In genomic region chr1:232597721-232598120, GRCh38 we compare ENCODE assay signal across 12 cellular contexts. TPM values are rescaled to one million over a fixed set of nuclear protein-coding genes. Genes with fewer than 3 reads are reported as not detected.
DNase-seq lines count a peak whose midpoint lies in the region; ATAC-seq and TF ChIP-seq lines count a peak whose summit lies in the region.
"Had no signal": no experiment of that assay in that cellular context is flagged by ENCODE, and none has a peak within 500 bp of the region (broad histone marks: within the 10 kb centered on the region; RNA-seq: fewer than 3 reads in every experiment).

No MANE protein-coding gene starts in this region.

- H3K27ac Mint-ChIP-seq in CD4-positive, alpha-beta T cell, result peak overlapping the region; percentile 18

- CTCF ChIA-PET in CD4-positive, alpha-beta T cell (lab: Charles Lee), result interaction anchor here (1.1 kb wide), 1 partner anchor 30 kb away, joined by 3 read pairs; no protein-coding TSS in a partner anchor

- H3K36me3 ChIP-seq in Loucy (ENCODE audit: insufficient read depth, low read length) (no peaks in the 10 kb centered on the region), sigmoid colon (no peaks in the 10 kb centered on the region)

- peaks cover 79% of the 10 kb centered on the region for H3K79me2 ChIP-seq in Loucy (ENCODE audit: insufficient read depth, low read length)

- POLR2A ChIA-PET in CD4-positive, alpha-beta T cell (lab: Charles Lee), result interaction anchor here (0.7 to 1.4 kb wide), 3 partner anchors 20 to 1639 kb away, joined by 3 to 4 read pairs (median 3); no protein-coding TSS in a partner anchor

- peaks cover 22% of the 10 kb centered on the region for H3K4me1 Mint-ChIP-seq in CD4-positive, alpha-beta T cell (ENCODE audit: low read depth)

- no peaks in the 10 kb centered on the region for H3K9me3 Mint-ChIP-seq in CD4-positive, alpha-beta T cell

- H3K4me3 ChIP-seq in Loucy (ENCODE audit: low read length, poor library complexity, severe bottlenecking) (no peak overlapping the region), sigmoid colon (no peak overlapping the region)
- H3K4me3 ChIP-seq: body of pancreas had no signal

- H3K27me3 Mint-ChIP-seq in CD4-positive, alpha-beta T cell, result no peaks in the 10 kb centered on the region
- H3K27me3 Mint-ChIP-seq: naive thymus-derived CD4-positive, alpha-beta T cell had no signal

- H3K4me1 ChIP-seq in Loucy (ENCODE audit: insufficient read depth, low read length, poor library complexity, severe bottlenecking), result peaks cover 57% of the 10 kb centered on the region
- H3K4me1 ChIP-seq in sigmoid colon, result peaks cover 0 to 53% (median 9%) of the 10 kb centered on the region in 4 donors

- H4K20me1 ChIP-seq in Loucy (ENCODE audit: insufficient read depth, low read length, poor library complexity, severe bottlenecking), result no peaks in the 10 kb centered on the region

- H3K36me3 Mint-ChIP-seq in CD4-positive, alpha-beta T cell (ENCODE audit: low read depth), result no peaks in the 10 kb centered on the region

- no peak overlapping the region for H3K4me2 ChIP-seq in Loucy (ENCODE audit: low read depth, low read length, poor library complexity, severe bottlenecking)

- TF ChIP-seq CTCF in CD4-positive, alpha-beta T cell (IDR thresholded peaks at IDR 0.05), result no peak
- TF ChIP-seq CTCF in Loucy (conservative IDR thresholded peaks at IDR 0.05; ENCODE audit: low read length) (no peak), sigmoid colon (IDR thresholded peaks at IDR 0.05) (no peak)

- in situ Hi-C loops in G401 (cut with HindIII; ENCODE audit: low sequenced_read_pairs), result no loop called here

- H3K27me3 ChIP-seq in CD4-positive, alpha-beta T cell (ENCODE audit: control insufficient read depth, insufficient read depth, low read length), result no peaks in the 10 kb centered on the region
- H3K27me3 ChIP-seq in Loucy (ENCODE audit: insufficient read depth, low read length, poor library complexity, severe bottlenecking), result no peaks in the 10 kb centered on the region
- no peaks in the 10 kb centered on the region for H3K27me3 ChIP-seq in sigmoid colon
- H3K27me3 ChIP-seq: body of pancreas had no signal

- DNase-seq in CD4-positive, alpha-beta T cell, result no peak
- DNase-seq in sigmoid colon, result no peak
- DNase-seq in NCI-H1092 (lab: John Stamatoyannopoulos, UW), result no peak
- DNase-seq in G401 (ENCODE audit: low spot score), result no peak
- DNase-seq in caudate nucleus (lab: John Stamatoyannopoulos, UW), result no peak
- DNase-seq: activated T-cell treated with anti-CD3 and anti-CD28 coated beads for 4 hours; body of pancreas; naive thymus-derived CD4-positive, alpha-beta T cell; stimulated activated naive CD4-positive, alpha-beta T cell treated with Interleukin-2 at 50 U/mL for 16 hours had no signal

- no peak overlapping the region for H3K27ac ChIP-seq in CD4-positive, alpha-beta T cell (ENCODE audit: low read depth, low read length)
- H3K27ac ChIP-seq in sigmoid colon, result peak overlapping the region in 1 of 4 donors; percentile 9
- H3K27ac ChIP-seq in caudate nucleus (ENCODE audit: low read depth, low read length), result no peak overlapping the region
- H3K27ac ChIP-seq: body of pancreas had no signal

- H3K9ac ChIP-seq in Loucy (ENCODE audit: low read depth, low read length, poor library complexity, severe bottlenecking), result peak overlapping the region; percentile 60

- TF ChIP-seq EP300 in sigmoid colon (IDR thresholded peaks at IDR 0.05), result no peak

- TF ChIP-seq POLR2A in sigmoid colon (IDR thresholded peaks at IDR 0.05), result no peak

- intact Hi-C loops in CD4-positive, alpha-beta T cell (cut with DNase I, micrococcal nuclease), result no loop called here
- intact Hi-C loops in sigmoid colon (cut with DNase I), result no loop called here

- H3F3A ChIP-seq in Loucy (ENCODE audit: low read depth), result no peaks in the 10 kb centered on the region; the same call in 1 of the 2 replicates

- H3K9me2 ChIP-seq in Loucy (replicated peaks; ENCODE audit: low read depth, low read length), result no peaks in the 10 kb centered on the region

- no peak overlapping the region for H2AFZ ChIP-seq in Loucy (ENCODE audit: low read length)

- no peak overlapping the region for H3K4me3 Mint-ChIP-seq in CD4-positive, alpha-beta T cell

- H3K9me3 ChIP-seq in CD4-positive, alpha-beta T cell (ENCODE audit: control insufficient read depth, low read length), result no peaks in the 10 kb centered on the region
- H3K9me3 ChIP-seq in Loucy (ENCODE audit: insufficient read depth, low read depth, low read length) (no peaks in the 10 kb centered on the region), sigmoid colon (no peaks in the 10 kb centered on the region)
- H3K9me3 ChIP-seq: body of pancreas had no signal

- ATAC-seq in CD4-positive, alpha-beta T cell (ENCODE audit: poor library complexity), result no peak
- peak; percentile 39 for ATAC-seq in GM19043 (IDR thresholded peaks at IDR 0.05; ENCODE audit: low read depth, unreplicated experiment)
- peak; percentile 55 for ATAC-seq in HG02798 (IDR thresholded peaks at IDR 0.05; ENCODE audit: poor library complexity, unreplicated experiment)
- ATAC-seq: body of pancreas; naive thymus-derived CD4-positive, alpha-beta T cell had no signal

- WGBS in sigmoid colon, 2 donors, result 75% methylated on average over 2 of the region's 2 CpGs

RNA-seq across cellular contexts. Expression of gene SIPA1L2, which starts 32.2 kb away (rescaled TPM):
- total RNA-seq in CD4-positive, alpha-beta T cell, result 1 to 10 TPM; 1.8 to 1.9 TPM
- total RNA-seq in sigmoid colon, result 10 to 100 TPM; 22.5 to 42.5 (median 32.1) TPM
- polyA plus RNA-seq in sigmoid colon, result 10 to 100 TPM; 16.2 to 20.6 (median 18.0) TPM
- not detected in 2 replicates for total RNA-seq in G401 (2014; rRNA removed; shearing (Covaris generic))

Comparison
In these comparisons a context has a peak if more than half of its experiments do, and no peak if none do; other contexts are left out.
1. RNA of gene SIPA1L2, which starts 32.2 kb away (total RNA-seq): 22.5 to 42.5 TPM in sigmoid colon; 1.8 to 1.9 TPM in CD4-positive, alpha-beta T cell and not detected in G401; every median in the first group is over 4 times any median in the second.